8 cellular contexts compared by ENCODE assay signal in the genomic region with DNA sequence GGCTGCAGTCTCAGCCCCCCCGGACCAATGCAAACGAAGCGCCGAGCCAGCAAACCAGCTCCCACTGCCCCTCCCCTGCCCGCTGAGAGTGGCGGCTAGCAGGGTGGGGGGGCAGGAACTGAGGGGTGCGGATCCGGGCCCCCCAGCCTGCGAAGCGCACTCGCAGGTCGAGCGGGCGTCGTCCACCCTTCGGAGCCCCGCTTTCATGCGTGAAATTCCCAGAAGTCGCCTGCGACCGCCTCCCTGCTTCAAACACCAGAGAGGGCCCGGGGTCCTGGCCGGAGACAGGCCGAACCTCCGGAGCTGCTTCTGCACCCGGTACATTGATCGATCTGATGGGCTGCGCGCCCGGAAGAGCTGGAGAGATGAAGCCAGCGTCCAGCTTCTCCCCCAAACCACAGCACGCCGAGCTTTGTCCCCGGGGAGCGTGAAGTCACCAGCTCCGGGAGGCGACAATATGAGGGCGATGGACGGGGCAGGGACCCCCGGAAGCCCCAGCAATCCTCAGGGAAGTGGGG. TPM values are rescaled to one million over a fixed set of nuclear protein-coding genes. Genes with fewer than 3 reads are reported as not detected.
A peak's percentile ranks its signal among the peaks of the same experiment; 100 is the strongest.
DNase-seq lines count a peak whose midpoint lies in the region; ATAC-seq and TF ChIP-seq lines count a peak whose summit lies in the region.

No MANE protein-coding gene starts in this region.

- H3K4me1 ChIP-seq in thoracic aorta (ENCODE audit: control insufficient read depth in 1 of 2, low read depth in 2 of 2), result peaks cover 22 to 40% of the 10 kb centered on the region in 2 donors

- peak; percentile 28 for TF ChIP-seq POLR2A in GM19193 (IDR thresholded peaks at IDR 0.05; ENCODE audit: extremely low read depth, insufficient read depth, insufficient read length)

- no peaks in the 10 kb centered on the region for H3K27me3 ChIP-seq in thoracic aorta (replicated peaks; ENCODE audit: insufficient read depth)

- H3K4me3 Mint-ChIP-seq in activated CD8-positive, alpha-beta T cell treated with anti-CD3 and anti-CD28 coated beads for 36 hours, result peak overlapping the region; percentile 94

- no peaks in the 10 kb centered on the region for H3K9me3 ChIP-seq in thoracic aorta

- POLR2A ChIA-PET in activated CD8-positive, alpha-beta T cell treated with anti-CD3 and anti-CD28 coated beads for 36 hours (lab: Charles Lee), result interaction anchor here (0.6 to 2.7 kb wide), 17 partner anchors 11 to 444 kb away, joined by 3 to 23 read pairs (median 4); a partner anchor contains a TSS

- peaks cover 2% of the 10 kb centered on the region for H3K36me3 ChIP-seq in thoracic aorta

- peaks cover 23% of the 10 kb centered on the region for H3K4me1 Mint-ChIP-seq in activated CD8-positive, alpha-beta T cell treated with anti-CD3 and anti-CD28 coated beads for 36 hours (ENCODE audit: low read depth)

- peak overlapping the region; percentile 92 for H3K27ac Mint-ChIP-seq in activated CD8-positive, alpha-beta T cell treated with anti-CD3 and anti-CD28 coated beads for 36 hours

- H3K27ac ChIP-seq in epithelial cell of prostate, result peak overlapping the region; percentile 66
- peak overlapping the region; percentile 78 to 85 for H3K27ac ChIP-seq in thoracic aorta

- no peak for TF ChIP-seq CTCF in activated CD8-positive, alpha-beta T cell treated with anti-CD3 and anti-CD28 coated beads for 36 hours (IDR thresholded peaks at IDR 0.05)
- TF ChIP-seq CTCF in thoracic aorta (IDR thresholded peaks at IDR 0.05), result no peak

- peak; percentile 67 for DNase-seq in AG08396 (ENCODE audit: low spot score)
- DNase-seq in NCI-H2227 (lab: John Stamatoyannopoulos, UW; ENCODE audit: unreplicated experiment), result peak; percentile 68
- peak; percentile 64 for DNase-seq in activated CD8-positive, alpha-beta T cell treated with anti-CD3 and anti-CD28 coated beads for 36 hours
- DNase-seq in epithelial cell of prostate (ENCODE audit: low read depth, low spot score), result no peak
- peak; percentile 65 for DNase-seq in mucosa of gallbladder (ENCODE audit: low spot score)
- DNase-seq in thoracic aorta (ENCODE audit: low spot score), result no peak
- no peak for DNase-seq in OCI-M2 (lab: John Stamatoyannopoulos, UW; ENCODE audit: unreplicated experiment)

- peaks cover 42% of the 10 kb centered on the region for H3K36me3 Mint-ChIP-seq in activated CD8-positive, alpha-beta T cell treated with anti-CD3 and anti-CD28 coated beads for 36 hours (ENCODE audit: low read depth)

- CTCF ChIA-PET in activated CD8-positive, alpha-beta T cell treated with anti-CD3 and anti-CD28 coated beads for 36 hours (lab: Charles Lee), result interaction anchor here (1.4 to 1.5 kb wide), 3 partner anchors 53 to 135 kb away, joined by 3 to 6 read pairs (median 5); a partner anchor contains a TSS

- ATAC-seq in activated CD8-positive, alpha-beta T cell treated with anti-CD3 and anti-CD28 coated beads for 36 hours, result peak; percentile 10
- no peak for ATAC-seq in thoracic aorta (ENCODE audit: insufficient number of reproducible peaks, low FRiP score, low read depth)

- H3K9me3 Mint-ChIP-seq in activated CD8-positive, alpha-beta T cell treated with anti-CD3 and anti-CD28 coated beads for 36 hours, result no peaks in the 10 kb centered on the region

- H3K27me3 Mint-ChIP-seq in activated CD8-positive, alpha-beta T cell treated with anti-CD3 and anti-CD28 coated beads for 36 hours, result no peaks in the 10 kb centered on the region

- intact Hi-C loops in activated CD8-positive, alpha-beta T cell treated with anti-CD3 and anti-CD28 coated beads for 36 hours (cut with micrococcal nuclease), result loop anchor here (5.0 kb wide), 1 partner anchor 286 kb away; no protein-coding TSS in a partner anchor

- peak overlapping the region; percentile 91 for H3K4me3 ChIP-seq in thoracic aorta

RNA-seq across cellular contexts. Expression of a gene that starts 0.6 kb away (rescaled TPM):
- total RNA-seq in activated CD8-positive, alpha-beta T cell treated with anti-CD3 and anti-CD28 coated beads for 36 hours, result 10 to 100 TPM; 28.4 to 29.0 TPM
- total RNA-seq in mucosa of gallbladder (61.4 TPM), thoracic aorta (10 to 100 TPM; 14.6 to 15.2 TPM)

RNA-seq across cellular contexts. Expression of a gene that starts 52.6 kb away (rescaled TPM):
- 100 to 1,000 TPM; 118 to 130 TPM for total RNA-seq in activated CD8-positive, alpha-beta T cell treated with anti-CD3 and anti-CD28 coated beads for 36 hours
- total RNA-seq in mucosa of gallbladder, result 45.6 TPM
- 10 to 100 TPM; 37.5 to 38.8 TPM for total RNA-seq in thoracic aorta

RNA-seq across cellular contexts. Expression of a gene that starts 54.5 kb away (rescaled TPM):
- total RNA-seq in activated CD8-positive, alpha-beta T cell treated with anti-CD3 and anti-CD28 coated beads for 36 hours, result 10 to 100 TPM; 18.2 to 19.6 TPM
- total RNA-seq in mucosa of gallbladder, result 48.0 TPM
- total RNA-seq in thoracic aorta, result 10 to 100 TPM; 56.3 to 57.9 TPM

Comparison
In these comparisons a context has a peak if more than half of its experiments do, and no peak if none do; other contexts are left out.
1. DNase-seq: peak in AG08396 (single experiment), NCI-H2227 (single experiment), activated CD8-positive, alpha-beta T cell treated with anti-CD3 and anti-CD28 coated beads for 36 hours (single experiment) and mucosa of gallbladder (single experiment); none in epithelial cell of prostate (single experiment), thoracic aorta (single experiment) and OCI-M2 (single experiment).